In genomic region chr19:58558623-58559274, GRCh38 we compare ENCODE assay signal across 8 cellular contexts. TPM values are rescaled to one million over a fixed set of nuclear protein-coding genes. Genes with fewer than 3 reads are reported as not detected.
DNase-seq lines count a peak whose midpoint lies in the region; ATAC-seq and TF ChIP-seq lines count a peak whose summit lies in the region.

No MANE protein-coding gene starts in this region.

- peak overlapping the region; percentile 95 for H3K9ac ChIP-seq in endodermal cell (ENCODE audit: extremely low read depth, low read length, poor library complexity, severe bottlenecking)

- H3K27ac Mint-ChIP-seq in activated CD4-positive, alpha-beta memory T cell treated with anti-CD3 and anti-CD28 coated beads for 36 hours: peak overlapping the region; percentile 100
- peak overlapping the region; percentile 99 for H3K27ac Mint-ChIP-seq in endodermal cell

- peaks cover 58% of the 10 kb centered on the region for H3K4me1 Mint-ChIP-seq in activated CD4-positive, alpha-beta memory T cell treated with anti-CD3 and anti-CD28 coated beads for 36 hours (ENCODE audit: low read depth)
- peaks cover 24% of the 10 kb centered on the region for H3K4me1 Mint-ChIP-seq in endodermal cell

- H3K27me3 ChIP-seq in endodermal cell (ENCODE audit: control insufficient read depth, insufficient read depth, low read length, poor library complexity, severe bottlenecking) (peaks cover 6% of the 10 kb centered on the region), mononuclear cell (ENCODE audit: insufficient read depth, low read length) (peaks cover 11% of the 10 kb centered on the region)

- 0 to 1% methylated on average over 33 to 76 of the region's 76 CpGs for WGBS in endodermal cell (ENCODE audit: insufficient coverage in 1 of 2, insufficient read length in 1 of 2), 2 experiments

- POLR2A ChIA-PET in activated CD4-positive, alpha-beta memory T cell treated with anti-CD3 and anti-CD28 coated beads for 36 hours (lab: Charles Lee): interaction anchor here (0.9 to 1.5 kb wide), 5 partner anchors 9 to 39 kb away, joined by 4 to 6 read pairs (median 5); partner anchors contain the start of genes MZF1, TRIM28 and ZBTB45

- no peaks in the 10 kb centered on the region for H3K9me3 Mint-ChIP-seq in activated CD4-positive, alpha-beta memory T cell treated with anti-CD3 and anti-CD28 coated beads for 36 hours
- no peaks in the 10 kb centered on the region for H3K9me3 Mint-ChIP-seq in endodermal cell

- TF ChIP-seq CTCF in AG09319 (IDR thresholded peaks at IDR 0.05; ENCODE audit: low read depth, low read length) (no peak), endodermal cell (conservative IDR thresholded peaks at IDR 0.05) (no peak)

- peak; percentile 56 for ATAC-seq in GM19397 (IDR thresholded peaks at IDR 0.05; ENCODE audit: unreplicated experiment)
- peak; percentile 44 for ATAC-seq in HG03571 (IDR thresholded peaks at IDR 0.05; ENCODE audit: unreplicated experiment)

- intact Hi-C loops in activated CD4-positive, alpha-beta memory T cell treated with anti-CD3 and anti-CD28 coated beads for 36 hours (cut with micrococcal nuclease): loop anchor here (1.0 kb wide), 3 partner anchors 15 to 59 kb away; partner anchors contain the start of genes MZF1 and ZBTB45

- DNase-seq in AG09319 (ENCODE audit: extremely low read depth, low read depth): peak; percentile 97
- peak; percentile 100 for DNase-seq in activated CD4-positive, alpha-beta memory T cell treated with anti-CD3 and anti-CD28 coated beads for 36 hours
- peak; percentile 100 for DNase-seq in endodermal cell
- DNase-seq in stimulated activated CD8-positive, alpha-beta memory T cell treated with anti-CD3 and anti-CD28 coated beads, Interleukin-4, amount 100 ng/mL, for 24 hours (ENCODE audit: low read depth): peak; percentile 100
- no peak for DNase-seq in COLO668 (lab: John Stamatoyannopoulos, UW; ENCODE audit: unreplicated experiment)

- H3K36me3 ChIP-seq in endodermal cell (ENCODE audit: control insufficient read depth, insufficient read depth, low read length): peaks cover 21% of the 10 kb centered on the region

- no peaks in the 10 kb centered on the region for H3K4me1 ChIP-seq in endodermal cell (ENCODE audit: control insufficient read depth, insufficient read depth, low read length)
- H3K4me1 ChIP-seq in mononuclear cell (ENCODE audit: insufficient read depth, low read length): peaks cover 73% of the 10 kb centered on the region

- H3K9me3 ChIP-seq in endodermal cell (ENCODE audit: control insufficient read depth, low read length) (no peaks in the 10 kb centered on the region), mononuclear cell (ENCODE audit: low read depth, low read length) (no peaks in the 10 kb centered on the region)

- H3K27me3 Mint-ChIP-seq in activated CD4-positive, alpha-beta memory T cell treated with anti-CD3 and anti-CD28 coated beads for 36 hours: no peaks in the 10 kb centered on the region
- peaks cover 2% of the 10 kb centered on the region for H3K27me3 Mint-ChIP-seq in endodermal cell (ENCODE audit: insufficient read depth)

- peak overlapping the region; percentile 99 for H3K4me3 Mint-ChIP-seq in activated CD4-positive, alpha-beta memory T cell treated with anti-CD3 and anti-CD28 coated beads for 36 hours
- H3K4me3 Mint-ChIP-seq in endodermal cell: peak overlapping the region; percentile 96

- H3K4me3 ChIP-seq in endodermal cell (ENCODE audit: low read length) (peak overlapping the region; percentile 98), mononuclear cell (ENCODE audit: low read length) (peak overlapping the region; percentile 67)

- H3K27ac ChIP-seq in endodermal cell (ENCODE audit: low read depth, low read length): peak overlapping the region; percentile 99

- H3K36me3 Mint-ChIP-seq in activated CD4-positive, alpha-beta memory T cell treated with anti-CD3 and anti-CD28 coated beads for 36 hours: peaks cover 38% of the 10 kb centered on the region
- H3K36me3 Mint-ChIP-seq in endodermal cell (ENCODE audit: low read depth): peaks cover 22% of the 10 kb centered on the region

- CTCF ChIA-PET in activated CD4-positive, alpha-beta memory T cell treated with anti-CD3 and anti-CD28 coated beads for 36 hours (lab: Charles Lee): interaction anchor here (0.7 to 8.6 kb wide), 4 partner anchors 14 to 45 kb away, joined by 3 to 39 read pairs (median 6); partner anchors contain the start of genes MZF1 and ZBTB45

RNA-seq across cellular contexts. Expression of gene UBE2M, which starts 0.3 kb away (rescaled TPM):
- 100 to 1,000 TPM; 107 to 111 TPM for total RNA-seq in activated CD4-positive, alpha-beta memory T cell treated with anti-CD3 and anti-CD28 coated beads for 36 hours
- 100 to 1,000 TPM in 1 of 2 donors, 10 to 100 TPM in 1; 90.8 to 116 TPM for total RNA-seq in endodermal cell
- 92.6 TPM for polyA plus RNA-seq in endodermal cell (2013, experiment 1 of 2)
- 101 TPM for polyA plus RNA-seq in endodermal cell (2013, experiment 2 of 2)
- 22.5 TPM for total RNA-seq in mononuclear cell

RNA-seq across cellular contexts. Expression of gene CHMP2A, which starts 3.8 kb away (rescaled TPM):
- total RNA-seq in activated CD4-positive, alpha-beta memory T cell treated with anti-CD3 and anti-CD28 coated beads for 36 hours: 100 to 1,000 TPM; 120 to 122 TPM
- total RNA-seq in endodermal cell: 100 to 1,000 TPM in 1 of 2 donors, 10 to 100 TPM in 1; 97.7 to 147 TPM
- 99.3 TPM for polyA plus RNA-seq in endodermal cell (2013, experiment 1 of 2)
- polyA plus RNA-seq in endodermal cell (2013, experiment 2 of 2): 93.6 TPM
- 32.7 TPM for total RNA-seq in mononuclear cell

RNA-seq across cellular contexts. Expression of gene MZF1, which starts 14.4 kb away (rescaled TPM):
- total RNA-seq in activated CD4-positive, alpha-beta memory T cell treated with anti-CD3 and anti-CD28 coated beads for 36 hours: 10 to 100 TPM; 13.3 to 14.4 TPM
- total RNA-seq in endodermal cell (10 to 100 TPM; 24.3 to 33.1 TPM), mononuclear cell (11.4 TPM)
- polyA plus RNA-seq in endodermal cell (2013, experiment 1 of 2): 26.1 TPM
- polyA plus RNA-seq in endodermal cell (2013, experiment 2 of 2): 22.6 TPM

RNA-seq across cellular contexts. Expression of gene TRIM28, which starts 14.9 kb away (rescaled TPM):
- 100 to 1,000 TPM; 404 to 408 TPM for total RNA-seq in activated CD4-positive, alpha-beta memory T cell treated with anti-CD3 and anti-CD28 coated beads for 36 hours
- total RNA-seq in endodermal cell (100 to 1,000 TPM; 809 to 859 TPM), mononuclear cell (152 TPM)
- 758 TPM for polyA plus RNA-seq in endodermal cell (2013, experiment 1 of 2)
- polyA plus RNA-seq in endodermal cell (2013, experiment 2 of 2): 628 TPM

RNA-seq across cellular contexts. Expression of gene ZBTB45, which starts 39.1 kb away (rescaled TPM):
- total RNA-seq in activated CD4-positive, alpha-beta memory T cell treated with anti-CD3 and anti-CD28 coated beads for 36 hours: 1 to 10 TPM; 9.9 to 10.0 TPM
- total RNA-seq in endodermal cell: 10 to 100 TPM; 19.0 to 19.4 TPM
- polyA plus RNA-seq in endodermal cell (2013, experiment 1 of 2): 19.3 TPM
- 18.3 TPM for polyA plus RNA-seq in endodermal cell (2013, experiment 2 of 2)
- 2.7 TPM for total RNA-seq in mononuclear cell
